In the genomic region with DNA sequence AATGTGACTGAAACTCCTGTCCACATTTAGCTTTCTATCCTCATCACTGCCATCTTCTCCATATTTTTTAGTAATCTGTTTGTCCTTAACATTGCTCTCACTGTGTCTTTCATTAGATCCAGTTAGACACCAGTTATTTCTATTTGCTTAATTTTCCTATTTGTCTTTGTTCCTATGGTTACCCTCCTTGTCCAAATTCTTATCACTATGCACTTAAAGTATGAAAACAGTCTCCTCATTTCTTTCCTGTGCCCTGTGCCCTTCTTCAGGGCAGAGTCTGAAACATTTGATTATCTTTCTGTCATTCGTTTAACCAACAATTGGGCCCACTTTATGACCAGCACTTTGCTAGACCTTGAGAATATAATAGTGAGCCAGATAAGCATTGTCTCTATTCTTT, we compare ENCODE assay signal across 22 cellular contexts.
"Had no signal": no experiment of that assay in that cellular context is flagged by ENCODE, and none has a peak within 500 bp of the region (broad histone marks: within the 10 kb centered on the region; RNA-seq: fewer than 3 reads in every experiment).

No MANE protein-coding gene starts in this region.

- H3K27me3 Mint-ChIP-seq: activated CD4-positive, alpha-beta memory T cell treated with anti-CD3 and anti-CD28 coated beads, Interleukin-2, amount 10 ng/mL, durations not matched to agents 7 days and 5 days; activated CD4-positive, alpha-beta T cell treated with anti-CD3 and anti-CD28 coated beads for 36 hours; activated naive CD8-positive, alpha-beta T cell treated with anti-CD3 and anti-CD28 coated beads for 36 hours; activated T-cell treated with anti-CD3 and anti-CD28 coated beads, Interleukin-2, amount 50 U/mL, for 24 hours had no signal

- H3K4me3 Mint-ChIP-seq: activated CD4-positive, alpha-beta memory T cell treated with anti-CD3 and anti-CD28 coated beads, Interleukin-2, amount 10 ng/mL, durations not matched to agents 7 days and 5 days; activated CD4-positive, alpha-beta T cell treated with anti-CD3 and anti-CD28 coated beads for 36 hours; activated naive CD4-positive, alpha-beta T cell treated with anti-CD3 and anti-CD28 coated beads for 36 hours; activated naive CD8-positive, alpha-beta T cell treated with anti-CD3 and anti-CD28 coated beads for 36 hours; activated T-cell treated with anti-CD3 and anti-CD28 coated beads, Interleukin-2, amount 50 U/mL, for 24 hours; activated T-helper 1 cell treated with anti-CD3 and anti-CD28 coated beads, Interleukin-12 subunit alpha, Interleukin-12 subunit beta, Interleukin-2, Interleukin-4 antibody, amounts not matched to agents 30 ng/mL and 10 ng/mL and 1 ng/mL, durations not matched to agents 14 hours and 24 hours and 36 hours had no signal

- H3K27ac Mint-ChIP-seq: activated CD4-positive, alpha-beta memory T cell treated with anti-CD3 and anti-CD28 coated beads, Interleukin-2, amount 10 ng/mL, durations not matched to agents 7 days and 5 days; activated naive CD8-positive, alpha-beta T cell treated with anti-CD3 and anti-CD28 coated beads for 36 hours; activated T-cell treated with anti-CD3 and anti-CD28 coated beads, Interleukin-2, amount 50 U/mL, for 24 hours; activated T-helper 1 cell treated with anti-CD3 and anti-CD28 coated beads, Interleukin-12 subunit alpha, Interleukin-12 subunit beta, Interleukin-2, Interleukin-4 antibody, amounts not matched to agents 30 ng/mL and 10 ng/mL and 1 ng/mL, durations not matched to agents 14 hours and 24 hours and 36 hours had no signal

- DNase-seq: activated CD4-positive, alpha-beta memory T cell treated with anti-CD3 and anti-CD28 coated beads, Interleukin-2, amount 10 ng/mL, durations not matched to agents 7 days and 5 days; activated CD4-positive, alpha-beta T cell treated with anti-CD3 and anti-CD28 coated beads for 36 hours; activated CD4-positive, alpha-beta T cell treated with anti-CD3 and anti-CD28 coated beads, Interleukin-2, amount 50 U/mL, for 1 hour; activated CD8-positive, alpha-beta memory T cell treated with anti-CD3 and anti-CD28 coated beads, Interleukin-2, amount 50 U/mL, for 4 hours; activated effector memory CD4-positive, alpha-beta T cell treated with Interleukin-2 at 50 U/mL for 16 hours; activated naive CD4-positive, alpha-beta T cell treated with anti-CD3 and anti-CD28 coated beads for 36 hours; activated naive CD8-positive, alpha-beta T cell treated with anti-CD3 and anti-CD28 coated beads for 36 hours; activated T-cell treated with anti-CD3 and anti-CD28 coated beads, Interleukin-2, amount 50 U/mL, for 24 hours; anterior cingulate cortex; caudate nucleus; MG63; MV-4-11; NCI-H1092 treated with DMSO at 0.1 percent for 48 hours; NCI-H1417 treated with DMSO at 0.1 percent for 48 hours; NCI-H1694; NCI-H2029 treated with DMSO at 0.1 percent for 48 hours; NCI-H345; NCI-H510A; NCI-H526 treated with DMSO at 0.1 percent for 48 hours; NCI-H82; SIG-M5 had no signal

- H3K9me3 Mint-ChIP-seq: activated naive CD4-positive, alpha-beta T cell treated with anti-CD3 and anti-CD28 coated beads for 36 hours; activated T-cell treated with anti-CD3 and anti-CD28 coated beads, Interleukin-2, amount 50 U/mL, for 24 hours had no signal
